In the genomic region with DNA sequence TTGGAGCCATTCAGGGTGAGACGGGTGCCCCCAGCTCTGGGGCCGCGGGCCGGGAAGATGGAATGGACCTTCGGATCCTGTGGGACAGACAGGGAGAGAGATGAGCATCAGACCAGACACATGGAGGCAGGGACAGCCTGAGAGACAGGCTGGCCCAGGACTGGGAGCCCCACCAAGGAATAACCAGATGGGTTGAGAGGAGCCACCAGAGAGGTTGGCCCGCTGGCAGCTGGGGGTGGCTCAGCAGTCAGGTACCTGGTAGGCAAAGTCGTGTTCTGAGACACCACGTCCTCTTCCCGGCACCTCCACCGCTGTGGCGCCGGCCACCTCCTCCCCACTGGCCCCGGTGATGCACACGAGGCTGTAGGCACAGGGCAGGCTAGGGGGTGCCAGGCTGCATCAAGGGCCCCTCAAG, we compare ENCODE assay signal across 27 cellular contexts. TPM values are rescaled to one million over a fixed set of nuclear protein-coding genes. Genes with fewer than 3 reads are reported as not detected.
DNase-seq lines count a peak whose midpoint lies in the region; ATAC-seq and TF ChIP-seq lines count a peak whose summit lies in the region.
"Had no signal": no experiment of that assay in that cellular context is flagged by ENCODE, and none has a peak within 500 bp of the region (broad histone marks: within the 10 kb centered on the region; RNA-seq: fewer than 3 reads in every experiment).

No MANE protein-coding gene starts in this region.

- H3F3A ChIP-seq in neural progenitor cell (ENCODE audit: low read depth) = no peaks in the 10 kb centered on the region

- DNase-seq in Right ventricle myocardium inferior (ENCODE audit: missing footprints) (peak; percentile 55), left ventricle myocardium inferior (no peak), RWPE1 (ENCODE audit: low spot score) (no peak), osteoblast (ENCODE audit: insufficient read length, low spot score, missing footprints) (peak; percentile 79), neural progenitor cell (ENCODE audit: low spot score) (no peak), T-helper 17 cell (no peak)
- DNase-seq: Calu3; CD8-positive, alpha-beta memory T cell; DMS79 treated with DMSO at 0.1 percent for 48 hours; GF-D8; Kasumi-1; NCI-H1092 treated with DMSO at 0.1 percent for 48 hours; NCI-H1436; NCI-H187; NCI-H2081 treated with DMSO at 0.1 percent for 48 hours; NCI-H2171; NCI-H226; NCI-H510A; NCI-H69 had no signal

- H3K4me2 ChIP-seq in osteoblast (ENCODE audit: insufficient read depth, low read length) (no peak overlapping the region), neural progenitor cell (no peak overlapping the region)
- H3K4me2 ChIP-seq: SK-N-SH had no signal

- H3K9me3 ChIP-seq in left ventricle myocardium inferior (replicated peaks) (no peaks in the 10 kb centered on the region), osteoblast (ENCODE audit: low read depth, low read length) (no peaks in the 10 kb centered on the region), neural progenitor cell (ENCODE audit: low read depth) (no peaks in the 10 kb centered on the region), T-helper 17 cell (ENCODE audit: control insufficient read depth, low read length, poor library complexity, severe bottlenecking) (no peaks in the 10 kb centered on the region)
- H3K9me3 ChIP-seq: SK-N-SH had no signal

- H3K27ac Mint-ChIP-seq in neural progenitor cell (no peak overlapping the region), T-helper 17 cell (no peak overlapping the region)
- H3K27ac Mint-ChIP-seq: B cell; CD8-positive, alpha-beta memory T cell had no signal

- H3K4me1 ChIP-seq in left ventricle myocardium inferior (peaks cover under 1% of the 10 kb centered on the region), osteoblast (ENCODE audit: insufficient read depth, low read length) (no peaks in the 10 kb centered on the region), neural progenitor cell (no peaks in the 10 kb centered on the region)

- H3K9me3 Mint-ChIP-seq in neural progenitor cell = no peaks in the 10 kb centered on the region
- H3K9me3 Mint-ChIP-seq: CD8-positive, alpha-beta memory T cell had no signal

- H3K27me3 ChIP-seq in left ventricle myocardium inferior (ENCODE audit: low read depth) (no peaks in the 10 kb centered on the region), osteoblast (ENCODE audit: insufficient read depth, low read length) (no peaks in the 10 kb centered on the region), neural progenitor cell (no peaks in the 10 kb centered on the region)

- POLR2A ChIA-PET in RWPE1 (lab: Yijun Ruan, JAX; ENCODE audit: low non-redundant PET) = no interaction called here

- TF ChIP-seq CTCF in left ventricle myocardium inferior (IDR thresholded peaks at IDR 0.05; ENCODE audit: borderline replicate concordance) (no peak), RWPE1 (conservative IDR thresholded peaks at IDR 0.05; ENCODE audit: low read depth) (no peak), osteoblast (IDR thresholded peaks at IDR 0.05; ENCODE audit: extremely low read depth, low read depth, low read length) (no peak), neural progenitor cell (IDR thresholded peaks at IDR 0.05) (no peak)

- no peak for ATAC-seq in Right ventricle myocardium inferior
- no peak for ATAC-seq in T-helper 17 cell
- ATAC-seq: Panc1 had no signal

- H2AFZ ChIP-seq in osteoblast (ENCODE audit: low read length) (no peak overlapping the region), neural progenitor cell (replicated peaks) (no peak overlapping the region)

- no peak overlapping the region for H3K4me3 ChIP-seq in left ventricle myocardium inferior
- H3K4me3 ChIP-seq in osteoblast (ENCODE audit: insufficient read depth, low read length) = no peak overlapping the region
- no peak overlapping the region for H3K4me3 ChIP-seq in neural progenitor cell
- H3K4me3 ChIP-seq: K562 had no signal

- CTCF ChIA-PET in RWPE1 (lab: Yijun Ruan, JAX) = interaction anchor here (1.2 to 1.4 kb wide), 2 partner anchors 15 to 20 kb away, joined by 3 to 5 read pairs; no protein-coding TSS in a partner anchor

- H3K4me1 Mint-ChIP-seq in neural progenitor cell (no peaks in the 10 kb centered on the region), T-helper 17 cell (peaks cover 2% of the 10 kb centered on the region)
- H3K4me1 Mint-ChIP-seq: B cell; CD8-positive, alpha-beta memory T cell had no signal

- no peak overlapping the region for H3K9ac ChIP-seq in neural progenitor cell
- H3K9ac ChIP-seq: SK-N-SH had no signal

- no peaks in the 10 kb centered on the region for H3K79me2 ChIP-seq in osteoblast (ENCODE audit: insufficient read depth, low read length)
- H3K79me2 ChIP-seq in neural progenitor cell (ENCODE audit: low read depth) = no peaks in the 10 kb centered on the region

- H3K36me3 ChIP-seq in left ventricle myocardium inferior = peaks cover 91% of the 10 kb centered on the region
- no peaks in the 10 kb centered on the region for H3K36me3 ChIP-seq in osteoblast (ENCODE audit: insufficient read depth, low read length)
- H3K36me3 ChIP-seq in neural progenitor cell = no peaks in the 10 kb centered on the region

- H3K36me3 Mint-ChIP-seq in neural progenitor cell (peaks cover 25% of the 10 kb centered on the region), T-helper 17 cell (ENCODE audit: low read depth) (no peaks in the 10 kb centered on the region)

- H4K20me1 ChIP-seq in osteoblast (ENCODE audit: insufficient read depth, low read length) (no peaks in the 10 kb centered on the region), neural progenitor cell (ENCODE audit: low read depth) (peaks cover 21% of the 10 kb centered on the region)

- H3K27me3 Mint-ChIP-seq in neural progenitor cell (ENCODE audit: insufficient read depth, low read depth) = peaks cover 7% of the 10 kb centered on the region
- no peaks in the 10 kb centered on the region for H3K27me3 Mint-ChIP-seq in T-helper 17 cell
- H3K27me3 Mint-ChIP-seq: B cell had no signal

- no peak overlapping the region for H3K4me3 Mint-ChIP-seq in neural progenitor cell
- no peak overlapping the region for H3K4me3 Mint-ChIP-seq in T-helper 17 cell
- H3K4me3 Mint-ChIP-seq: B cell; CD8-positive, alpha-beta memory T cell had no signal

- intact Hi-C loops in Right ventricle myocardium inferior (cut with DNase I) = no loop called here
- intact Hi-C loops in left ventricle myocardium inferior (cut with micrococcal nuclease) = no loop called here

- no peak overlapping the region for H3K27ac ChIP-seq in left ventricle myocardium inferior (replicated peaks)
- H3K27ac ChIP-seq in RWPE1 = peak overlapping the region; percentile 99
- no peak overlapping the region for H3K27ac ChIP-seq in osteoblast (ENCODE audit: low read depth, low read length)
- no peak overlapping the region for H3K27ac ChIP-seq in neural progenitor cell
- H3K27ac ChIP-seq: 22Rv1, C4-2B, HL-60 had no signal

RNA-seq across cellular contexts. Expression of a gene that starts 13.8 kb away (rescaled TPM):
- total RNA-seq in Right ventricle myocardium inferior (45.4 TPM), left ventricle myocardium inferior (42.6 TPM), osteoblast (23.3 and 33.7 TPM in 2 replicates), neural progenitor cell (ENCODE audit: low replicate concordance) (53.6 and 142 TPM in 2 replicates), T-helper 17 cell (1 to 10 TPM; 2.4 to 4.1 TPM)

RNA-seq across cellular contexts. Expression of a gene that starts 23.8 kb away (rescaled TPM):
- total RNA-seq in Right ventricle myocardium inferior = 13.3 TPM
- total RNA-seq in left ventricle myocardium inferior = 13.9 TPM
- 13.3 and 17.4 TPM in 2 replicates for total RNA-seq in osteoblast
- 13.9 and 22.0 TPM in 2 replicates for total RNA-seq in neural progenitor cell (ENCODE audit: low replicate concordance)
- 1 to 10 TPM; 4.1 TPM for total RNA-seq in T-helper 17 cell

RNA-seq across cellular contexts. Expression of a gene that starts 24.0 kb away (rescaled TPM):
- 251 TPM for total RNA-seq in Right ventricle myocardium inferior
- 258 TPM for total RNA-seq in left ventricle myocardium inferior
- total RNA-seq in osteoblast = 128 and 135 TPM in 2 replicates
- 472 and 510 TPM in 2 replicates for total RNA-seq in neural progenitor cell (ENCODE audit: low replicate concordance)
- total RNA-seq in T-helper 17 cell = 100 to 1,000 TPM; 226 to 233 TPM

RNA-seq across cellular contexts. Expression of a gene that starts 30.4 kb away (rescaled TPM):
- total RNA-seq in Right ventricle myocardium inferior = 3.2 TPM
- total RNA-seq in left ventricle myocardium inferior = 4.3 TPM
- 5.0 and 5.1 TPM in 2 replicates for total RNA-seq in osteoblast
- 8.3 and 11.8 TPM in 2 replicates for total RNA-seq in neural progenitor cell (ENCODE audit: low replicate concordance)
- 1 to 10 TPM; 7.6 to 9.3 TPM for total RNA-seq in T-helper 17 cell

RNA-seq across cellular contexts. Expression of a gene that starts 44.1 kb away (rescaled TPM):
- total RNA-seq in Right ventricle myocardium inferior (not detected), left ventricle myocardium inferior (not detected), osteoblast (not detected in 2 replicates), neural progenitor cell (ENCODE audit: low replicate concordance) (0.82 and 1.4 TPM in 2 replicates), T-helper 17 cell (not detected)
- total RNA-seq: B cell; Calu3; CD8-positive, alpha-beta memory T cell; K562; M059J had no signal

Comparison
In these comparisons a context has a peak if more than half of its experiments do, and no peak if none do; other contexts are left out.
1. DNase-seq: peak in Right ventricle myocardium inferior (single experiment) and osteoblast (single experiment); none in left ventricle myocardium inferior (single experiment), RWPE1 (single experiment), neural progenitor cell (single experiment) and T-helper 17 cell (0 of 3).